ENCODE assay signal across 1 cellular context in the genomic region with DNA sequence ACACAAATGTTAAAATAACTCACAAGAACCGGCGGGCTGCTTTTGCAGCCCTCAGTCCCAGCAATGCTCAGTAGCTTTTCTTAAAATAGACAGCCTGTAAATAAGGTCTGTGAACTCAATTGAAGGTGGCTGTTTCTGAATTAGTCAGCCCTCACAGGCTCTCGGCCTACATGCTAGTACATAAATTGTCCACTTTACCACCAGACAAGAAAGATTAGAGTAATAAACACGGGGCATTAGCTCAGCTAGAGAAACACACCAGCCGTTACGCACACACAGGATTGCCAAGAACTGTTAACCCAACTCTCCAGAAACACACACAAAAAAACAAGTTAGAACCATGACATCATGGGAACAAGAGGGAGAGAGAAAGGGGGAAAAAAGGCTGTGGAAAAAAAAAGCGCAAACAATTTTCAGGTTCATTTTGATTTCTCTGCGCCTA.
TF ChIP-seq lines count a peak whose summit lies in the region.

No MANE protein-coding gene starts in this region.

TF ChIP-seq in IMR-90, 13 proteins besides CTCF, POLR2A, EP300 and RAD21 (continued from another document):
- TF ChIP-seq CHD1 (IDR thresholded peaks at IDR 0.05; ENCODE audit: low read depth, low read length) (no peak), MXI1 (IDR thresholded peaks at IDR 0.05; ENCODE audit: borderline replicate concordance, low read depth, low read length) (no peak), BHLHE40 (IDR thresholded peaks at IDR 0.05; ENCODE audit: low read depth, low read length) (no peak), CEBPB (IDR thresholded peaks at IDR 0.05; ENCODE audit: low read depth, low read length) (no peak), RFX5 (IDR thresholded peaks at IDR 0.05; ENCODE audit: low read depth, low read length) (no peak), MAFK (IDR thresholded peaks at IDR 0.05; ENCODE audit: low read depth, low read length) (no peak), MAZ (IDR thresholded peaks at IDR 0.05; ENCODE audit: borderline replicate concordance, low read depth, low read length) (no peak)
